ENCODE assay signal across 1 cellular context in genomic region chr3:183766107-183766506, GRCh38.
TF ChIP-seq lines count a peak whose summit lies in the region.

No MANE protein-coding gene starts in this region.

TF ChIP-seq in IMR-90, 13 proteins besides CTCF, POLR2A, EP300 and RAD21 (continued from another document):
- TF ChIP-seq MXI1 (IDR thresholded peaks at IDR 0.05; ENCODE audit: borderline replicate concordance, low read depth, low read length) (no peak), BHLHE40 (IDR thresholded peaks at IDR 0.05; ENCODE audit: low read depth, low read length) (no peak), SMC3 (IDR thresholded peaks at IDR 0.05; ENCODE audit: low read depth, low read length) (no peak), RCOR1 (IDR thresholded peaks at IDR 0.05; ENCODE audit: insufficient replicate concordance, low read length) (no peak)
